13 cellular contexts compared by ENCODE assay signal in the genomic region with DNA sequence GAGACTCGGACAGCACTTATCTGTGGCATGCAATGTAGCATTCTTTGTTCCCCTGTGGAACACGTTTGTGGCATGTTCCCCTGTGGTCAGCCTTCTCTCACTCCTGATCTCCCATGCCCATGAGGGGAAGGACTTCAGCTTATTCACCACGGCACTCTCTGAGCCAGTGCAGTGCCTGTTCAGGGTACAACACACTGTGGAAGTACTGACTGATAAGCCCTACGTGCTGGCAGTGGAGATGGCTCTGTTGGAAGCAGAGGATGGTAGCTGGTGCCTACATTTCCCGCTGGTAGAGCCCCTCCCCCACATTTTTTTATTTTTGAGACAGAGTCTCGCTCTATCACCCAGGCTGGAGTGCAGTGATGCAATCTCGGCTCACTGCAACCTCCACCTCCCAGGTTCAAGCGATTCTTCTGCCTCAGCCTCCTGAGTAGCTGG. TPM values are rescaled to one million over a fixed set of nuclear protein-coding genes. Genes with fewer than 3 reads are reported as not detected.
DNase-seq lines count a peak whose midpoint lies in the region; ATAC-seq and TF ChIP-seq lines count a peak whose summit lies in the region.
"Had no signal": no experiment of that assay in that cellular context is flagged by ENCODE, and none has a peak within 500 bp of the region (broad histone marks: within the 10 kb centered on the region; RNA-seq: fewer than 3 reads in every experiment).

No MANE protein-coding gene starts in this region.

- H3K27me3 Mint-ChIP-seq in CD8-positive, alpha-beta T cell (ENCODE audit: low read depth) = peaks cover 38% of the 10 kb centered on the region
- peaks cover 57% of the 10 kb centered on the region for H3K27me3 Mint-ChIP-seq in activated T-cell treated with anti-CD3 and anti-CD28 coated beads, Interleukin-2, amount 50 U/mL, for 72 hours (ENCODE audit: low read depth)

- no peaks in the 10 kb centered on the region for H3K36me3 Mint-ChIP-seq in CD8-positive, alpha-beta T cell
- peaks cover 2% of the 10 kb centered on the region in 2 donors for H3K36me3 Mint-ChIP-seq in activated T-cell treated with anti-CD3 and anti-CD28 coated beads, Interleukin-2, amount 50 U/mL, for 72 hours (ENCODE audit: insufficient read depth in 2 of 2)

- DNase-seq in germinal center (ENCODE audit: low spot score) = peak; percentile 23
- DNase-seq in CD8-positive, alpha-beta T cell = no peak
- no peak for DNase-seq in NCI-H510A treated with DMSO at 0.1 percent for 48 hours (lab: John Stamatoyannopoulos, UW)
- DNase-seq in activated T-cell treated with anti-CD3 and anti-CD28 coated beads, Interleukin-2, amount 50 U/mL, for 72 hours = no peak
- no peak for DNase-seq in superior temporal gyrus (ENCODE audit: extremely low spot score)
- DNase-seq: activated naive CD8-positive, alpha-beta T cell treated with anti-CD3 and anti-CD28 coated beads, Interleukin-2, amount 50 U/mL, for 24 hours; islet precursor cell; NCI-H2081 had no signal

- no peak overlapping the region for H3K4me3 Mint-ChIP-seq in CD8-positive, alpha-beta T cell
- no peak overlapping the region for H3K4me3 Mint-ChIP-seq in activated T-cell treated with anti-CD3 and anti-CD28 coated beads, Interleukin-2, amount 50 U/mL, for 72 hours
- H3K4me3 Mint-ChIP-seq: activated naive CD8-positive, alpha-beta T cell treated with anti-CD3 and anti-CD28 coated beads, Interleukin-2, amount 50 U/mL, for 24 hours; T-helper 2 cell treated with Interferon-gamma antibody and Interleukin-4, amounts not matched to agents 5 μg/mL and 100 μg/mL, for 36 hours had no signal

- H3K27me3 ChIP-seq in CD8-positive, alpha-beta T cell (ENCODE audit: insufficient read depth, low read length) = no peaks in the 10 kb centered on the region

- no peaks in the 10 kb centered on the region for H3K36me3 ChIP-seq in CD8-positive, alpha-beta T cell (ENCODE audit: insufficient read depth, low read length)
- H3K36me3 ChIP-seq: HAP-1 had no signal

- CTCF ChIA-PET in CD8-positive, alpha-beta T cell (lab: Charles Lee) = no interaction called here

- no peaks in the 10 kb centered on the region for H3K9me3 ChIP-seq in CD8-positive, alpha-beta T cell (ENCODE audit: low read length)
- H3K9me3 ChIP-seq: HAP-1 had no signal

- peaks cover 5% of the 10 kb centered on the region for H3K4me1 ChIP-seq in CD8-positive, alpha-beta T cell (ENCODE audit: insufficient read depth, low read length)
- H3K4me1 ChIP-seq: HAP-1 had no signal

- TF ChIP-seq CTCF in CD8-positive, alpha-beta T cell (IDR thresholded peaks at IDR 0.05) = no peak

- H3K4me1 Mint-ChIP-seq in CD8-positive, alpha-beta T cell (ENCODE audit: low read depth) = peaks cover 9% of the 10 kb centered on the region
- peaks cover 33% of the 10 kb centered on the region for H3K4me1 Mint-ChIP-seq in activated T-cell treated with anti-CD3 and anti-CD28 coated beads, Interleukin-2, amount 50 U/mL, for 72 hours (ENCODE audit: low read depth)

- ATAC-seq in GM18907 (IDR thresholded peaks at IDR 0.05; ENCODE audit: unreplicated experiment) (peak; percentile 25), GM21723 (IDR thresholded peaks at IDR 0.05; ENCODE audit: unreplicated experiment) (peak; percentile 24), HG03342 (IDR thresholded peaks at IDR 0.05; ENCODE audit: unreplicated experiment) (peak; percentile 7)
- no peak for ATAC-seq in CD8-positive, alpha-beta T cell
- no peak for ATAC-seq in activated T-cell treated with anti-CD3 and anti-CD28 coated beads, Interleukin-2, amount 50 U/mL, for 72 hours (replicated peaks in 1 of 2)

- intact Hi-C loops in CD8-positive, alpha-beta T cell (cut with DNase I, micrococcal nuclease) = no loop called here

- H3K27ac Mint-ChIP-seq in CD8-positive, alpha-beta T cell = no peak overlapping the region
- no peak overlapping the region for H3K27ac Mint-ChIP-seq in activated T-cell treated with anti-CD3 and anti-CD28 coated beads, Interleukin-2, amount 50 U/mL, for 72 hours
- H3K27ac Mint-ChIP-seq: T-helper 2 cell treated with Interferon-gamma antibody and Interleukin-4, amounts not matched to agents 5 μg/mL and 100 μg/mL, for 36 hours had no signal

- no peak overlapping the region for H3K4me3 ChIP-seq in CD8-positive, alpha-beta T cell (ENCODE audit: low read depth, low read length)
- H3K4me3 ChIP-seq: HAP-1 had no signal

- H3K9me3 Mint-ChIP-seq in CD8-positive, alpha-beta T cell = no peaks in the 10 kb centered on the region
- peaks cover 0 to 2% of the 10 kb centered on the region in 2 donors for H3K9me3 Mint-ChIP-seq in activated T-cell treated with anti-CD3 and anti-CD28 coated beads, Interleukin-2, amount 50 U/mL, for 72 hours
- H3K9me3 Mint-ChIP-seq: T-helper 2 cell treated with Interferon-gamma antibody and Interleukin-4, amounts not matched to agents 5 μg/mL and 100 μg/mL, for 36 hours had no signal

- POLR2A ChIA-PET in CD8-positive, alpha-beta T cell (lab: Charles Lee) = no interaction called here

- no peak overlapping the region for H3K27ac ChIP-seq in CD8-positive, alpha-beta T cell (ENCODE audit: low read depth, low read length)

RNA-seq across cellular contexts. Expression of a gene that starts 43.5 kb away (rescaled TPM):
- under 1 TPM in 1 of 2 experiments, not detected in 1; 0.08 TPM for total RNA-seq in CD8-positive, alpha-beta T cell
- 1 to 10 TPM; 2.9 to 3.4 TPM for total RNA-seq in activated T-cell treated with anti-CD3 and anti-CD28 coated beads, Interleukin-2, amount 50 U/mL, for 72 hours

Comparison
In these comparisons a context has a peak if more than half of its experiments do, and no peak if none do; other contexts are left out.
1. ATAC-seq: peak in GM18907 (single experiment), GM21723 (single experiment) and HG03342 (single experiment); none in CD8-positive, alpha-beta T cell (single experiment) and activated T-cell treated with anti-CD3 and anti-CD28 coated beads, Interleukin-2, amount 50 U/mL, for 72 hours (0 of 2).